Comparison of ENCODE assay signal across 9 cellular contexts in genomic region chr19:7637374-7638256, GRCh38. TPM values are rescaled to one million over a fixed set of nuclear protein-coding genes. Genes with fewer than 3 reads are reported as not detected.
DNase-seq lines count a peak whose midpoint lies in the region; ATAC-seq, FAIRE-seq and TF ChIP-seq lines count a peak whose summit lies in the region.
"Had no signal": no experiment of that assay in that cellular context is flagged by ENCODE, and none has a peak within 500 bp of the region (broad histone marks: within the 10 kb centered on the region; RNA-seq: fewer than 3 reads in every experiment).

No MANE protein-coding gene starts in this region.

- no peaks in the 10 kb centered on the region for H3K36me3 ChIP-seq in endothelial cell of umbilical vein (ENCODE audit: control insufficient read depth in 2 of 2, extremely low read depth in 1 of 2, insufficient read depth in 2 of 2, low read length in 2 of 2)

- no peak for DNase-seq in AG10803 (ENCODE audit: low read depth)
- DNase-seq in RCC 7860 (ENCODE audit: low spot score): peak; percentile 34
- peak; percentile 22 for DNase-seq in endothelial cell of umbilical vein (ENCODE audit: low read depth, low spot score)
- DNase-seq in natural killer cell treated with Interleukin-12 subunit alpha and Interleukin-12 subunit beta and Interleukin-15 and Interleukin-18, amount 100 ng/mL, for 72 hours (ENCODE audit: low spot score): no peak
- no peak for DNase-seq in frontal cortex (ENCODE audit: low spot score in 2 of 2)
- no peak for DNase-seq in AG20443 (ENCODE audit: low spot score)

- no peak for TF ChIP-seq POLR2A in endothelial cell of umbilical vein (IDR thresholded peaks at IDR 0.05; ENCODE audit: low read depth, low read length)

- dilution Hi-C loops in endothelial cell of umbilical vein (cut with MboI; ENCODE audit: extremely low pct_ligation_motif_present, low sequenced_read_pairs): no loop called here

- peak overlapping the region; percentile 49 for H3K9ac ChIP-seq in endothelial cell of umbilical vein (replicated peaks; ENCODE audit: extremely low read depth, insufficient read depth, low read length)

- peaks cover 9% of the 10 kb centered on the region for H3K36me3 Mint-ChIP-seq in natural killer cell treated with Interleukin-12 subunit alpha and Interleukin-12 subunit beta and Interleukin-15 and Interleukin-18, amount 100 ng/mL, for 72 hours

- ATAC-seq in GM21423 (IDR thresholded peaks at IDR 0.05; ENCODE audit: unreplicated experiment) (peak; percentile 18), HG03457 (IDR thresholded peaks at IDR 0.05; ENCODE audit: unreplicated experiment) (no peak)
- peak; percentile 61 to 65 for ATAC-seq in natural killer cell treated with Interleukin-12 subunit alpha and Interleukin-12 subunit beta and Interleukin-15 and Interleukin-18, amount 100 ng/mL, for 72 hours

- TF ChIP-seq CTCF in AG10803 (conservative IDR thresholded peaks at IDR 0.05; ENCODE audit: low read length) (no peak), endothelial cell of umbilical vein (IDR thresholded peaks at IDR 0.05; ENCODE audit: extremely low read depth in 1 of 2, insufficient read depth in 1 of 2, low read depth in 1 of 2, low read length in 2 of 2) (no peak)

- no peaks in the 10 kb centered on the region for H3K27me3 ChIP-seq in endothelial cell of umbilical vein (ENCODE audit: control insufficient read depth in 2 of 2, insufficient read depth in 2 of 2, low read length in 2 of 2)

- FAIRE-seq in RCC 7860 (lab: Jason Lieb, UNC) (no peak), endothelial cell of umbilical vein (lab: Jason Lieb, UNC) (peak; percentile 69), frontal cortex (lab: Jason Lieb, UNC) (no peak)

- intact Hi-C loops in endothelial cell of umbilical vein (cut with micrococcal nuclease): loop anchor here (1.0 kb wide), 1 partner anchor 8 kb away; the partner anchor contains the start of genes PET100 and XAB2

- H3K4me3 Mint-ChIP-seq in natural killer cell treated with Interleukin-12 subunit alpha and Interleukin-12 subunit beta and Interleukin-15 and Interleukin-18, amount 100 ng/mL, for 72 hours: peak overlapping the region; percentile 84

- peaks cover 7% of the 10 kb centered on the region for H3K4me1 ChIP-seq in endothelial cell of umbilical vein (ENCODE audit: control insufficient read depth, extremely low read depth, insufficient read depth, low read length)

- H3K27ac Mint-ChIP-seq in natural killer cell treated with Interleukin-12 subunit alpha and Interleukin-12 subunit beta and Interleukin-15 and Interleukin-18, amount 100 ng/mL, for 72 hours: peak overlapping the region; percentile 78 to 88

- H3K9me1 ChIP-seq in endothelial cell of umbilical vein (replicated peaks; ENCODE audit: control insufficient read depth, extremely low read depth, insufficient read depth, low read length): no peaks in the 10 kb centered on the region

- peak overlapping the region; percentile 44 for H2AFZ ChIP-seq in endothelial cell of umbilical vein (ENCODE audit: low read depth, low read length)

- H3K4me1 Mint-ChIP-seq in natural killer cell treated with Interleukin-12 subunit alpha and Interleukin-12 subunit beta and Interleukin-15 and Interleukin-18, amount 100 ng/mL, for 72 hours (ENCODE audit: low read depth in 2 of 2): peaks cover 22 to 33% of the 10 kb centered on the region in 2 donors

- BruUV-seq in endothelial cell of umbilical vein (replicated peaks; lab: Mats Ljungman, UMichigan): TSS peak; percentile 38

- peaks cover 6% of the 10 kb centered on the region for H3K9me3 Mint-ChIP-seq in natural killer cell treated with Interleukin-12 subunit alpha and Interleukin-12 subunit beta and Interleukin-15 and Interleukin-18, amount 100 ng/mL, for 72 hours

- H3K4me2 ChIP-seq in endothelial cell of umbilical vein (ENCODE audit: insufficient read depth, low read length): peak overlapping the region; percentile 32

- H3K4me3 ChIP-seq in AG10803 (ENCODE audit: low read length) (peak overlapping the region; percentile 8; the same call in 1 of the 2 replicates), endothelial cell of umbilical vein (replicated peaks in 1 of 3; ENCODE audit: insufficient read depth in 1 of 3, low read depth in 1 of 3, low read length in 3 of 3) (peak overlapping the region; percentile 42 to 62 (median 61))

- H3K27me3 Mint-ChIP-seq in natural killer cell treated with Interleukin-12 subunit alpha and Interleukin-12 subunit beta and Interleukin-15 and Interleukin-18, amount 100 ng/mL, for 72 hours: no peaks in the 10 kb centered on the region

- H4K20me1 ChIP-seq in endothelial cell of umbilical vein (replicated peaks; ENCODE audit: control insufficient read depth, extremely low read depth, insufficient read depth, low read length): no peaks in the 10 kb centered on the region

- H3K27ac ChIP-seq in endothelial cell of umbilical vein (ENCODE audit: insufficient read depth, low read depth, low read length): peak overlapping the region; percentile 58

- CTCF ChIA-PET in endothelial cell of umbilical vein (lab: Charles Lee): interaction anchor here (0.8 to 1.3 kb wide), 4 partner anchors 8 to 232 kb away, joined by 3 to 4 read pairs (median 3); partner anchors contain the start of genes PET100, TRAPPC5 and XAB2

- H3K9me3 ChIP-seq in endothelial cell of umbilical vein (replicated peaks; ENCODE audit: control insufficient read depth, insufficient read depth, low read length): no peaks in the 10 kb centered on the region

- POLR2A ChIA-PET in endothelial cell of umbilical vein (lab: Charles Lee): no interaction called here

- no peaks in the 10 kb centered on the region for H3K79me2 ChIP-seq in endothelial cell of umbilical vein (ENCODE audit: control insufficient read depth, insufficient read depth, low read length)

RNA-seq across cellular contexts. Expression of gene STXBP2, which starts 0.7 kb away (rescaled TPM):
- total RNA-seq in endothelial cell of umbilical vein: 70.0 and 87.6 TPM in 2 replicates
- polyA plus RNA-seq in endothelial cell of umbilical vein: 104 and 105 TPM in 2 replicates
- polyA plus RNA-seq in endothelial cell of umbilical vein (2011; cell fraction: cytosol; rRNA removed): 56.8 and 60.2 TPM in 2 replicates
- 331 and 336 TPM in 2 replicates for polyA plus RNA-seq in endothelial cell of umbilical vein (2011; cell fraction: nucleus; rRNA removed)
- polyA plus RNA-seq in endothelial cell of umbilical vein (2012): 43.6 and 44.8 TPM in 2 replicates
- 229 and 460 TPM in 2 replicates for polyA minus RNA-seq in endothelial cell of umbilical vein
- 51.1 TPM for polyA minus RNA-seq in endothelial cell of umbilical vein (2011; cell fraction: cytosol; rRNA and poly(A)+ RNA removed)
- 126 and 138 TPM in 2 replicates for polyA minus RNA-seq in endothelial cell of umbilical vein (2011; cell fraction: nucleus; rRNA and poly(A)+ RNA removed)
- 100 to 1,000 TPM; 233 to 247 TPM for total RNA-seq in natural killer cell treated with Interleukin-12 subunit alpha and Interleukin-12 subunit beta and Interleukin-15 and Interleukin-18, amount 100 ng/mL, for 72 hours
- 2.4 TPM for total RNA-seq in frontal cortex

RNA-seq across cellular contexts. Expression of gene PCP2, which starts 4.1 kb away (rescaled TPM):
- total RNA-seq in endothelial cell of umbilical vein (not detected in 2 replicates), frontal cortex (not detected)
- not detected in 2 replicates for polyA plus RNA-seq in endothelial cell of umbilical vein
- not detected in 2 replicates for polyA plus RNA-seq in endothelial cell of umbilical vein (2011; cell fraction: cytosol; rRNA removed)
- polyA plus RNA-seq in endothelial cell of umbilical vein (2011; cell fraction: nucleus; rRNA removed): 0.24 and 0.56 TPM in 2 replicates
- polyA plus RNA-seq in endothelial cell of umbilical vein (2012): not detected in 2 replicates
- polyA minus RNA-seq in endothelial cell of umbilical vein: not detected in 2 replicates
- not detected for polyA minus RNA-seq in endothelial cell of umbilical vein (2011; cell fraction: cytosol; rRNA and poly(A)+ RNA removed)
- not detected in 2 replicates for polyA minus RNA-seq in endothelial cell of umbilical vein (2011; cell fraction: nucleus; rRNA and poly(A)+ RNA removed)
- total RNA-seq in natural killer cell treated with Interleukin-12 subunit alpha and Interleukin-12 subunit beta and Interleukin-15 and Interleukin-18, amount 100 ng/mL, for 72 hours: 1 to 10 TPM; 1.2 to 1.5 TPM
- total RNA-seq: fibroblast of lung had no signal
- polyA plus RNA-seq: fibroblast of lung had no signal

RNA-seq across cellular contexts. Expression of gene PET100, which starts 8.0 kb away (rescaled TPM):
- total RNA-seq in endothelial cell of umbilical vein (162 and 172 TPM in 2 replicates), frontal cortex (29.3 TPM)
- polyA plus RNA-seq in endothelial cell of umbilical vein: 55.0 and 59.0 TPM in 2 replicates
- polyA plus RNA-seq in endothelial cell of umbilical vein (2011; cell fraction: cytosol; rRNA removed): 48.7 and 75.3 TPM in 2 replicates
- 28.1 and 30.8 TPM in 2 replicates for polyA plus RNA-seq in endothelial cell of umbilical vein (2011; cell fraction: nucleus; rRNA removed)
- polyA plus RNA-seq in endothelial cell of umbilical vein (2012): 95.4 and 103 TPM in 2 replicates
- 9.3 and 11.5 TPM in 2 replicates for polyA minus RNA-seq in endothelial cell of umbilical vein
- polyA minus RNA-seq in endothelial cell of umbilical vein (2011; cell fraction: cytosol; rRNA and poly(A)+ RNA removed): 10.5 TPM
- 13.5 and 16.2 TPM in 2 replicates for polyA minus RNA-seq in endothelial cell of umbilical vein (2011; cell fraction: nucleus; rRNA and poly(A)+ RNA removed)
- total RNA-seq in natural killer cell treated with Interleukin-12 subunit alpha and Interleukin-12 subunit beta and Interleukin-15 and Interleukin-18, amount 100 ng/mL, for 72 hours: 10 to 100 TPM; 75.9 to 95.7 TPM

RNA-seq across cellular contexts. Expression of gene XAB2, which starts 8.3 kb away (rescaled TPM):
- total RNA-seq in endothelial cell of umbilical vein (37.0 and 37.3 TPM in 2 replicates), frontal cortex (24.1 TPM)
- polyA plus RNA-seq in endothelial cell of umbilical vein: 47.6 and 51.6 TPM in 2 replicates
- polyA plus RNA-seq in endothelial cell of umbilical vein (2011; cell fraction: cytosol; rRNA removed): 28.9 and 35.7 TPM in 2 replicates
- polyA plus RNA-seq in endothelial cell of umbilical vein (2011; cell fraction: nucleus; rRNA removed): 82.1 and 87.5 TPM in 2 replicates
- polyA plus RNA-seq in endothelial cell of umbilical vein (2012): 29.9 and 38.5 TPM in 2 replicates
- polyA minus RNA-seq in endothelial cell of umbilical vein: 38.4 and 53.6 TPM in 2 replicates
- 53.2 TPM for polyA minus RNA-seq in endothelial cell of umbilical vein (2011; cell fraction: cytosol; rRNA and poly(A)+ RNA removed)
- polyA minus RNA-seq in endothelial cell of umbilical vein (2011; cell fraction: nucleus; rRNA and poly(A)+ RNA removed): 22.1 and 36.1 TPM in 2 replicates
- 10 to 100 TPM; 42.2 to 46.1 TPM for total RNA-seq in natural killer cell treated with Interleukin-12 subunit alpha and Interleukin-12 subunit beta and Interleukin-15 and Interleukin-18, amount 100 ng/mL, for 72 hours

RNA-seq across cellular contexts. Expression of gene RETN, which starts 31.2 kb away (rescaled TPM):
- not detected in 2 replicates for total RNA-seq in endothelial cell of umbilical vein
- not detected in 2 replicates for polyA plus RNA-seq in endothelial cell of umbilical vein
- polyA plus RNA-seq in endothelial cell of umbilical vein (2011; cell fraction: cytosol; rRNA removed): not detected in 2 replicates
- polyA plus RNA-seq in endothelial cell of umbilical vein (2011; cell fraction: nucleus; rRNA removed): not detected in 2 replicates
- not detected in 2 replicates for polyA plus RNA-seq in endothelial cell of umbilical vein (2012)
- not detected in 2 replicates for polyA minus RNA-seq in endothelial cell of umbilical vein
- not detected for polyA minus RNA-seq in endothelial cell of umbilical vein (2011; cell fraction: cytosol; rRNA and poly(A)+ RNA removed)
- not detected in 2 replicates for polyA minus RNA-seq in endothelial cell of umbilical vein (2011; cell fraction: nucleus; rRNA and poly(A)+ RNA removed)
- total RNA-seq in natural killer cell treated with Interleukin-12 subunit alpha and Interleukin-12 subunit beta and Interleukin-15 and Interleukin-18, amount 100 ng/mL, for 72 hours: not detected
- total RNA-seq in frontal cortex: not detected
- total RNA-seq: fibroblast of lung had no signal
- polyA plus RNA-seq: fibroblast of lung had no signal

Comparison
In these comparisons a context has a peak if more than half of its experiments do, and no peak if none do; other contexts are left out.
1. DNase-seq: peak in RCC 7860 (single experiment) and endothelial cell of umbilical vein (single experiment); none in AG10803 (single experiment), natural killer cell treated with Interleukin-12 subunit alpha and Interleukin-12 subunit beta and Interleukin-15 and Interleukin-18, amount 100 ng/mL, for 72 hours (single experiment), frontal cortex (0 of 2) and AG20443 (single experiment).
2. RNA of gene STXBP2, which starts 0.7 kb away (total RNA-seq): 233 to 247 TPM in natural killer cell treated with Interleukin-12 subunit alpha and Interleukin-12 subunit beta and Interleukin-15 and Interleukin-18, amount 100 ng/mL, for 72 hours and 70.0 to 87.6 TPM in endothelial cell of umbilical vein; 2.4 TPM in frontal cortex (single experiment); every median in the first group is over 10 times any median in the second.